1 cellular context compared by ENCODE assay signal in genomic region chr6:28399370-28400121, GRCh38.
TF ChIP-seq lines count a peak whose summit lies in the region.

Gene ZSCAN12, minus strand, starts transcription at chr6:28399747. Its CDS starts 1,342 bp downstream, at chr6:28398405.

TF ChIP-seq in K562, 482 proteins besides CTCF, POLR2A, EP300 and RAD21 (continued from another document and continues in another):
- TF ChIP-seq CXXC5 (CRISPR knock-in tag; IDR thresholded peaks at IDR 0.05), result peak; percentile 98
- TF ChIP-seq POLR2AphosphoS2 (IDR thresholded peaks at IDR 0.05; ENCODE audit: low read length), result peak; percentile 89; the same call in 1 of the 2 replicates
- TF ChIP-seq PKNOX1 (IDR thresholded peaks at IDR 0.05), result peak; percentile 69
- TF ChIP-seq ELF2 (CRISPR knock-in tag; IDR thresholded peaks at IDR 0.05), result peak; percentile 92
- TF ChIP-seq ZBTB5 (IDR thresholded peaks at IDR 0.05), result no peak
- TF ChIP-seq ZEB2 (IDR thresholded peaks at IDR 0.05), result peak; percentile 87
- TF ChIP-seq ZNF277 (CRISPR knock-in tag; IDR thresholded peaks at IDR 0.05; ENCODE audit: borderline replicate concordance), result no peak
- peak; percentile 73 for TF ChIP-seq NCOR1 (IDR thresholded peaks at IDR 0.05)
- TF ChIP-seq NRF1 (conservative IDR thresholded peaks at IDR 0.05 in 1 of 2, IDR thresholded peaks at IDR 0.05 in 1 of 2), result peak in 1 of 2 experiments; percentile 10; a peak in 1 of 4 replicates
- TF ChIP-seq KAT7 (CRISPR knock-in tag; IDR thresholded peaks at IDR 0.05; ENCODE audit: borderline replicate concordance), result peak; percentile 97
- TF ChIP-seq NELFE (IDR thresholded peaks at IDR 0.05; ENCODE audit: insufficient read depth, insufficient read length), result no peak
- TF ChIP-seq MEF2D (tag; conservative IDR thresholded peaks at IDR 0.05; ENCODE audit: low read depth), result peak; percentile 52; the same call in 1 of the 2 replicates
- TF ChIP-seq ZSCAN29 (IDR thresholded peaks at IDR 0.05), result peak; percentile 76
- TF ChIP-seq THAP7 (CRISPR knock-in tag; IDR thresholded peaks at IDR 0.05), result no peak
- TF ChIP-seq ZBTB9 (CRISPR knock-in tag; IDR thresholded peaks at IDR 0.05), result peak; percentile 90; the same call in 1 of the 2 replicates
- peak; percentile 43 for TF ChIP-seq CREB1 (IDR thresholded peaks at IDR 0.05)
- TF ChIP-seq CREB1 (CRISPR knock-in tag; IDR thresholded peaks at IDR 0.05), result peak; percentile 75
- peak; percentile 23 for TF ChIP-seq MEIS2 (IDR thresholded peaks at IDR 0.05; ENCODE audit: partially characterized antibody)
- peak; percentile 61 for TF ChIP-seq FOSL1 (tag; conservative IDR thresholded peaks at IDR 0.05)
- peak; percentile 42 to 90; a peak in 2 of 4 replicates for TF ChIP-seq TBL1XR1 (IDR thresholded peaks at IDR 0.05; ENCODE audit: low read length in 2 of 2)
- no peak; the same call in 1 of the 2 replicates for TF ChIP-seq MIER1 (IDR thresholded peaks at IDR 0.05; ENCODE audit: low read depth)
- no peak for TF ChIP-seq TCF7 (IDR thresholded peaks at IDR 0.05; ENCODE audit: borderline replicate concordance)
- TF ChIP-seq TFAP4 (CRISPR knock-in tag; IDR thresholded peaks at IDR 0.05; ENCODE audit: borderline replicate concordance), result peak; percentile 92
- peak; percentile 86 for TF ChIP-seq ATF7 (IDR thresholded peaks at IDR 0.05)
- peak; percentile 77 for TF ChIP-seq ZKSCAN1 (IDR thresholded peaks at IDR 0.05; ENCODE audit: low read depth, low read length)
- TF ChIP-seq MECOM (CRISPR knock-in tag; IDR thresholded peaks at IDR 0.05), result peak; percentile 77; the same call in 1 of the 2 replicates
- TF ChIP-seq PHF20 (IDR thresholded peaks at IDR 0.05; ENCODE audit: partially characterized antibody), result peak; percentile 96
- peak; percentile 95 for TF ChIP-seq HMGN3 (IDR thresholded peaks at IDR 0.05; ENCODE audit: borderline replicate concordance, extremely low read depth, insufficient read length, low read depth, low read length)
- TF ChIP-seq POLR2H (tag; IDR thresholded peaks at IDR 0.05; ENCODE audit: low read depth), result peak; percentile 93
- peak; percentile 79 for TF ChIP-seq SIN3B (IDR thresholded peaks at IDR 0.05; ENCODE audit: low read depth)
- peak; percentile 87 to 94; a peak in 3 of 4 replicates for TF ChIP-seq SIN3A (IDR thresholded peaks at IDR 0.05; ENCODE audit: borderline replicate concordance in 2 of 2, control insufficient read depth in 1 of 2, low read depth in 2 of 2, low read length in 2 of 2)
- TF ChIP-seq RNF219 (CRISPR knock-in tag; IDR thresholded peaks at IDR 0.05), result no peak
- peak; percentile 99 for TF ChIP-seq PHF8 (IDR thresholded peaks at IDR 0.05; ENCODE audit: borderline replicate concordance, low read length)
- TF ChIP-seq RHOXF2B (CRISPR knock-in tag; conservative IDR thresholded peaks at IDR 0.05), result 0 out of 2 replicates have a peak, but pooled peaks have one; percentile 20
- no peak for TF ChIP-seq ZNF764 (CRISPR knock-in tag; IDR thresholded peaks at IDR 0.05; ENCODE audit: low read depth)
- peak; percentile 80; the same call in 1 of the 2 replicates for TF ChIP-seq ZNF12 (CRISPR knock-in tag; IDR thresholded peaks at IDR 0.05)
- peak; percentile 98 for TF ChIP-seq HMGXB4 (CRISPR knock-in tag; IDR thresholded peaks at IDR 0.05)
- peak; percentile 81; the same call in 1 of the 2 replicates for TF ChIP-seq DMBX1 (CRISPR knock-in tag; IDR thresholded peaks at IDR 0.05; ENCODE audit: borderline replicate concordance)
- TF ChIP-seq ZNF431 (CRISPR knock-in tag; IDR thresholded peaks at IDR 0.05), result peak; percentile 53
- TF ChIP-seq SMAD3 (CRISPR knock-in tag; conservative IDR thresholded peaks at IDR 0.05), result peak; percentile 54
- no peak for TF ChIP-seq BRF1 (IDR thresholded peaks at IDR 0.05; ENCODE audit: borderline replicate concordance, extremely low read depth, insufficient read length)
- peak; percentile 96 for TF ChIP-seq TGIF2 (CRISPR knock-in tag; IDR thresholded peaks at IDR 0.05)
- no peak for TF ChIP-seq MITF (IDR thresholded peaks at IDR 0.05)
- TF ChIP-seq ETS2 (tag; IDR thresholded peaks at IDR 0.05; ENCODE audit: borderline replicate concordance, poor library complexity, severe bottlenecking), result peak; percentile 53
- TF ChIP-seq ZNF586 (CRISPR knock-in tag; conservative IDR thresholded peaks at IDR 0.05), result no peak
- TF ChIP-seq KDM1A (IDR thresholded peaks at IDR 0.05), result peak; percentile 47 to 48; a peak in 2 of 4 replicates
- TF ChIP-seq CCNT2 (IDR thresholded peaks at IDR 0.05; ENCODE audit: borderline replicate concordance, extremely low read depth, insufficient read length, low read depth, low read length), result peak; percentile 84
- TF ChIP-seq SNIP1 (IDR thresholded peaks at IDR 0.05; ENCODE audit: low read depth), result peak; percentile 94
- TF ChIP-seq DNMT1 (IDR thresholded peaks at IDR 0.05), result no peak
- TF ChIP-seq ARNT (IDR thresholded peaks at IDR 0.05), result peak; percentile 80 to 81
- no peak for TF ChIP-seq YBX1 (IDR thresholded peaks at IDR 0.05)
- peak; percentile 95 for TF ChIP-seq MTA3 (IDR thresholded peaks at IDR 0.05; ENCODE audit: borderline replicate concordance)
- peak; percentile 96 for TF ChIP-seq GTF2E2 (tag; IDR thresholded peaks at IDR 0.05)
- TF ChIP-seq PTRF (tag; IDR thresholded peaks at IDR 0.05), result no peak
- 0 out of 2 replicates have a peak, but pooled peaks have one; percentile 10 for TF ChIP-seq RAD51 (IDR thresholded peaks at IDR 0.05; ENCODE audit: borderline replicate concordance, low read depth)
- TF ChIP-seq TRIM24 (IDR thresholded peaks at IDR 0.05), result peak in 1 of 2 experiments; percentile 93; a peak in 2 of 4 replicates
- no peak for TF ChIP-seq STAG1 (CRISPR knock-in tag; IDR thresholded peaks at IDR 0.05; ENCODE audit: borderline replicate concordance)
- peak; percentile 99; the same call in 1 of the 2 replicates for TF ChIP-seq XRCC5 (IDR thresholded peaks at IDR 0.05; ENCODE audit: low read depth, low read length)
- TF ChIP-seq ZBTB26 (CRISPR knock-in tag; IDR thresholded peaks at IDR 0.05), result no peak
- peak; percentile 20; the same call in 1 of the 2 replicates for TF ChIP-seq CHD2 (IDR thresholded peaks at IDR 0.05; ENCODE audit: low read depth, low read length)
- peak; percentile 64 for TF ChIP-seq MYBL2 (IDR thresholded peaks at IDR 0.05; ENCODE audit: low read depth)
- no peak for TF ChIP-seq MYBL2 (CRISPR knock-in tag; IDR thresholded peaks at IDR 0.05; ENCODE audit: borderline replicate concordance)
